8 cellular contexts compared by ENCODE assay signal in the genomic region with DNA sequence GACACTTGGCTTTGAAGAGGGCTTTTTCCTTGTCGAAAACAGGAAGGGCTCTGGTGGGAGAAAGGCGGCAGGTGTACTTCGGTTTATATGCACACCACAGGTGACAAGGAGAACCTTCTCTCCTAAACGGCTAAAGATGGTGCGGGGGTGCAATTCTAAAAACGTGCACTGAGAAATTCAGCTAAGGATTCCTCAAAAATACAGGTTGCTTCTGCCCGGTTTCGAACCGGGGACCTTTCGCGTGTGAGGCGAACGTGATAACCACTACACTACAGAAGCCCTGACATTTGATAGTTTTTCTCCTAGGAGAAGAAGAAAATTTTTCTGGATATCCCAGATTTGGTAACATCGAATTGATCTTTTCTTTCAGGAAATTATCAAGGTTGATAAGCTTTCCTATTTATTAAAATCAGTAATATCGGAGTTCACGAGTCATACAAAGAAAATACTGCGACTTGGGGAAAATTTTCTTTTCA. TPM values are rescaled to one million over a fixed set of nuclear protein-coding genes. Genes with fewer than 3 reads are reported as not detected.
DNase-seq lines count a peak whose midpoint lies in the region; ATAC-seq, FAIRE-seq and TF ChIP-seq lines count a peak whose summit lies in the region.

No MANE protein-coding gene starts in this region.

- RAD21 ChIA-PET in GM12878 (lab: Charles Lee; ENCODE audit: unreplicated experiment): no interaction called here

- peak in 1 of 2 experiments; percentile 36; a peak in 1 of 4 replicates for TF ChIP-seq EP300 in GM12878 (IDR thresholded peaks at IDR 0.05; ENCODE audit: borderline replicate concordance in 1 of 2, control insufficient read depth in 1 of 2, low read depth in 2 of 2, low read length in 2 of 2)

- no peaks in the 10 kb centered on the region for H3K79me2 ChIP-seq in GM12878 (ENCODE audit: control insufficient read depth, insufficient read depth, low read length)

- SMC1A ChIA-PET in GM12878 (lab: Charles Lee; ENCODE audit: uncharacterized antibody, unreplicated experiment): interaction anchor here (0.8 kb wide), 1 partner anchor 622 kb away, joined by 3 read pairs; no protein-coding TSS in a partner anchor

- peak overlapping the region; percentile 66; the same call in 1 of the 2 replicates for H3K4me3 ChIP-seq in GM12878

- H3K27me3 ChIP-seq in GM12878 (replicated peaks in 1 of 2; ENCODE audit: control insufficient read depth in 2 of 2, insufficient read depth in 2 of 2, low read length in 1 of 2): no peaks in the 10 kb centered on the region; a peak in 1 of 4 replicates

- no TSS peak for BruUV-seq in GM12878 (replicated peaks; lab: Mats Ljungman, UMichigan)

- H3K9ac ChIP-seq in GM12878 (ENCODE audit: control insufficient read depth, insufficient read depth, low read length): no peak overlapping the region

- H3K27me3 Mint-ChIP-seq in activated naive CD4-positive, alpha-beta T cell treated with anti-CD3 and anti-CD28 coated beads, Interleukin-2, amount 10 ng/mL, durations not matched to agents 7 days and 5 days: peaks cover 80% of the 10 kb centered on the region
- peaks cover 66% of the 10 kb centered on the region for H3K27me3 Mint-ChIP-seq in nephron progenitor cell (ENCODE audit: low read depth, poor library complexity)

- in situ Hi-C loops in GM12878 (cut with MboI): no loop called here

- H4K20me1 ChIP-seq in GM12878 (ENCODE audit: control insufficient read depth, insufficient read depth): no peaks in the 10 kb centered on the region

- peak overlapping the region; percentile 23 for H3K4me3 Mint-ChIP-seq in activated naive CD4-positive, alpha-beta T cell treated with anti-CD3 and anti-CD28 coated beads, Interleukin-2, amount 10 ng/mL, durations not matched to agents 7 days and 5 days
- H3K4me3 Mint-ChIP-seq in nephron progenitor cell: peak overlapping the region; percentile 97

- ATAC-seq in GM12878 (peak; percentile 67), GM18517 (IDR thresholded peaks at IDR 0.05; ENCODE audit: unreplicated experiment) (no peak), HG03159 (IDR thresholded peaks at IDR 0.05; ENCODE audit: unreplicated experiment) (no peak)

- FAIRE-seq in GM12878 (lab: Jason Lieb, UNC): peak; percentile 47

- intact Hi-C loops in GM12878 (cut with micrococcal nuclease; ENCODE audit: unreplicated experiment): no loop called here

- H3K4me1 Mint-ChIP-seq in activated naive CD4-positive, alpha-beta T cell treated with anti-CD3 and anti-CD28 coated beads, Interleukin-2, amount 10 ng/mL, durations not matched to agents 7 days and 5 days: peaks cover 7% of the 10 kb centered on the region
- H3K4me1 Mint-ChIP-seq in nephron progenitor cell: peaks cover 5% of the 10 kb centered on the region

- H3K9me3 Mint-ChIP-seq in activated naive CD4-positive, alpha-beta T cell treated with anti-CD3 and anti-CD28 coated beads, Interleukin-2, amount 10 ng/mL, durations not matched to agents 7 days and 5 days: peaks cover 14% of the 10 kb centered on the region
- H3K9me3 Mint-ChIP-seq in nephron progenitor cell: peaks cover 41% of the 10 kb centered on the region

- H3K36me3 ChIP-seq in GM12878 (ENCODE audit: control insufficient read depth in 2 of 2, insufficient read depth in 2 of 2, low read length in 1 of 2): no peaks in the 10 kb centered on the region

- no peak for TF ChIP-seq RAD21 in GM12878 (IDR thresholded peaks at IDR 0.05; ENCODE audit: insufficient read depth, low read depth, low read length)

- CTCF ChIA-PET in activated naive CD4-positive, alpha-beta T cell treated with anti-CD3 and anti-CD28 coated beads, Interleukin-2, amount 10 ng/mL, durations not matched to agents 7 days and 5 days (lab: Charles Lee): no interaction called here
- CTCF ChIA-PET in GM12878 (lab: Yijun Ruan, JAX): no interaction called here

- peaks cover 11% of the 10 kb centered on the region for H3K36me3 Mint-ChIP-seq in activated naive CD4-positive, alpha-beta T cell treated with anti-CD3 and anti-CD28 coated beads, Interleukin-2, amount 10 ng/mL, durations not matched to agents 7 days and 5 days
- H3K36me3 Mint-ChIP-seq in nephron progenitor cell (ENCODE audit: low read depth): peaks cover 4% of the 10 kb centered on the region

- peak overlapping the region; percentile 69 for H3K4me2 ChIP-seq in GM12878 (ENCODE audit: control insufficient read depth, insufficient read depth)

- H2AFZ ChIP-seq in GM12878 (ENCODE audit: control insufficient read depth, low read depth, low read length): no peak overlapping the region

- TF ChIP-seq CTCF in GM12878 (IDR thresholded peaks at IDR 0.05 in 2 of 3, conservative IDR thresholded peaks at IDR 0.05 in 1 of 3; ENCODE audit: control insufficient read depth in 2 of 3, extremely low read depth in 1 of 3, insufficient read depth in 1 of 3, low read depth in 3 of 3, low read length in 3 of 3) (no peak), nephron progenitor cell (IDR thresholded peaks at IDR 0.05) (no peak)

- H3K4me1 ChIP-seq in GM12878 (ENCODE audit: control insufficient read depth, insufficient read depth, low read length): no peaks in the 10 kb centered on the region

- no peak for TF ChIP-seq POLR2A in GM12878 (IDR thresholded peaks at IDR 0.05; ENCODE audit: low read depth, low read length)

- no peak overlapping the region for H3K27ac ChIP-seq in GM12878 (ENCODE audit: control insufficient read depth, insufficient read depth)

- H3K9me3 ChIP-seq in GM12878 (replicated peaks; ENCODE audit: control insufficient read depth, insufficient read depth, low read length): peaks cover 9% of the 10 kb centered on the region; the same call in 2 of the 3 replicates

- POLR2A ChIA-PET in GM12878 (lab: Charles Lee): no interaction called here

- DNase-seq in activated naive CD4-positive, alpha-beta T cell treated with anti-CD3 and anti-CD28 coated beads, Interleukin-2, amount 10 ng/mL, durations not matched to agents 7 days and 5 days: no peak
- DNase-seq in activated naive CD4-positive, alpha-beta T cell treated with anti-CD3 and anti-CD28 coated beads, Interleukin-2, amount 50 U/mL, for 16 hours: no peak
- DNase-seq in NCI-H524 treated with DMSO at 0.1 percent for 48 hours (lab: John Stamatoyannopoulos, UW): peak; percentile 27
- DNase-seq in GM12878 (ENCODE audit: low read depth, low spot score): no peak
- peak; percentile 69 for DNase-seq in nephron progenitor cell
- DNase-seq in NCI-H2196 (lab: John Stamatoyannopoulos, UW; ENCODE audit: unreplicated experiment): no peak

- peak overlapping the region; percentile 19 for H3K27ac Mint-ChIP-seq in activated naive CD4-positive, alpha-beta T cell treated with anti-CD3 and anti-CD28 coated beads, Interleukin-2, amount 10 ng/mL, durations not matched to agents 7 days and 5 days
- peak overlapping the region; percentile 10 for H3K27ac Mint-ChIP-seq in nephron progenitor cell

- WGBS in GM12878 (ENCODE audit: insufficient coverage, insufficient replicate concordance, low lambda C conversion rate, missing lambda C conversion rate): 22% methylated on average over 17 of the region's 17 CpGs

TF ChIP-seq in GM12878, 131 proteins besides CTCF, POLR2A, EP300 and RAD21 (continues in another document):
- no peak for TF ChIP-seq MXI1 (IDR thresholded peaks at IDR 0.05; ENCODE audit: low read depth, low read length)

RNA-seq across cellular contexts. Expression of a gene that starts 32.0 kb away (rescaled TPM):
- total RNA-seq in GM12878 (2013; cell fraction: nucleolus; rRNA removed): not detected in 2 replicates
- total RNA-seq in GM12878 (2014; rRNA removed): not detected in 2 replicates
- not detected in 2 replicates for total RNA-seq in GM12878 (2014; rRNA removed; fragmentation: Illumina TruSeq; extraction: Trizol)
- not detected in 2 replicates for total RNA-seq in GM12878 (2021)
- polyA plus RNA-seq in GM12878 (2011; ENCODE audit: low read depth): not detected
- polyA plus RNA-seq in GM12878 (2011; rRNA removed): not detected in 2 replicates
- polyA plus RNA-seq in GM12878 (2011; cell fraction: cytosol; rRNA removed): not detected in 2 replicates
- 0.04 TPM in 1 of 2 replicates, not detected in the other for polyA plus RNA-seq in GM12878 (2011; cell fraction: nucleus; rRNA removed)
- polyA plus RNA-seq in GM12878 (2012): 0.04 TPM in 1 of 2 replicates, not detected in the other
- polyA plus RNA-seq in GM12878 (2014; fragmentation: Illumina TruSeq; extraction: Trizol): 0.04 TPM in 1 of 2 replicates, not detected in the other
- polyA plus RNA-seq in GM12878 (2014; fragmentation: Nextera tagmentation; extraction: Ambion mirVana): not detected
- polyA plus RNA-seq in GM12878 (2014; rRNA removed): not detected in 2 replicates
- polyA plus RNA-seq in GM12878 (2016; fragmentation: Nextera tagmentation; extraction: Ambion mirVana): not detected
- 0.05 TPM in 1 of 2 replicates, not detected in the other for polyA minus RNA-seq in GM12878 (2011; rRNA and poly(A)+ RNA removed)
- not detected in 2 replicates for polyA minus RNA-seq in GM12878 (2011; cell fraction: cytosol; rRNA and poly(A)+ RNA removed)
- polyA minus RNA-seq in GM12878 (2011; cell fraction: nucleus; rRNA and poly(A)+ RNA removed): 0.12 TPM in 1 of 2 replicates, not detected in the other

RNA-seq across cellular contexts. Expression of a gene that starts 32.6 kb away (rescaled TPM):
- 0.20 and 0.27 TPM in 2 replicates for total RNA-seq in GM12878 (2013; cell fraction: nucleolus; rRNA removed)
- total RNA-seq in GM12878 (2014; rRNA removed): 3.4 TPM in 2 replicates
- total RNA-seq in GM12878 (2014; rRNA removed; fragmentation: Illumina TruSeq; extraction: Trizol): 2.1 TPM in 2 replicates
- 5.9 and 7.1 TPM in 2 replicates for total RNA-seq in GM12878 (2021)
- 4.1 TPM for polyA plus RNA-seq in GM12878 (2011; ENCODE audit: low read depth)
- polyA plus RNA-seq in GM12878 (2011; rRNA removed): 2.3 and 2.4 TPM in 2 replicates
- 2.9 and 4.1 TPM in 2 replicates for polyA plus RNA-seq in GM12878 (2011; cell fraction: cytosol; rRNA removed)
- 2.6 and 3.5 TPM in 2 replicates for polyA plus RNA-seq in GM12878 (2011; cell fraction: nucleus; rRNA removed)
- 6.6 and 6.7 TPM in 2 replicates for polyA plus RNA-seq in GM12878 (2012)
- 6.8 and 7.7 TPM in 2 replicates for polyA plus RNA-seq in GM12878 (2014; fragmentation: Illumina TruSeq; extraction: Trizol)
- polyA plus RNA-seq in GM12878 (2014; fragmentation: Nextera tagmentation; extraction: Ambion mirVana): 1 to 10 TPM; 5.9 to 8.2 TPM
- 9.6 and 12.8 TPM in 2 replicates for polyA plus RNA-seq in GM12878 (2014; rRNA removed)
- polyA plus RNA-seq in GM12878 (2016; fragmentation: Nextera tagmentation; extraction: Ambion mirVana): 1 to 10 TPM; 6.1 to 8.3 TPM
- polyA minus RNA-seq in GM12878 (2011; rRNA and poly(A)+ RNA removed): 2.7 and 3.2 TPM in 2 replicates
- 0.53 TPM in 1 of 2 replicates, not detected in the other for polyA minus RNA-seq in GM12878 (2011; cell fraction: cytosol; rRNA and poly(A)+ RNA removed)
- 1.6 and 1.7 TPM in 2 replicates for polyA minus RNA-seq in GM12878 (2011; cell fraction: nucleus; rRNA and poly(A)+ RNA removed)

Comparison
In these comparisons a context has a peak if more than half of its experiments do, and no peak if none do; other contexts are left out.
1. DNase-seq: peak in NCI-H524 treated with DMSO at 0.1 percent for 48 hours (single experiment) and nephron progenitor cell (single experiment); none in activated naive CD4-positive, alpha-beta T cell treated with anti-CD3 and anti-CD28 coated beads, Interleukin-2, amount 10 ng/mL, durations not matched to agents 7 days and 5 days (single experiment), activated naive CD4-positive, alpha-beta T cell treated with anti-CD3 and anti-CD28 coated beads, Interleukin-2, amount 50 U/mL, for 16 hours (single experiment), GM12878 (single experiment) and NCI-H2196 (single experiment).